ENCODE assay signal across 9 cellular contexts in the genomic region with DNA sequence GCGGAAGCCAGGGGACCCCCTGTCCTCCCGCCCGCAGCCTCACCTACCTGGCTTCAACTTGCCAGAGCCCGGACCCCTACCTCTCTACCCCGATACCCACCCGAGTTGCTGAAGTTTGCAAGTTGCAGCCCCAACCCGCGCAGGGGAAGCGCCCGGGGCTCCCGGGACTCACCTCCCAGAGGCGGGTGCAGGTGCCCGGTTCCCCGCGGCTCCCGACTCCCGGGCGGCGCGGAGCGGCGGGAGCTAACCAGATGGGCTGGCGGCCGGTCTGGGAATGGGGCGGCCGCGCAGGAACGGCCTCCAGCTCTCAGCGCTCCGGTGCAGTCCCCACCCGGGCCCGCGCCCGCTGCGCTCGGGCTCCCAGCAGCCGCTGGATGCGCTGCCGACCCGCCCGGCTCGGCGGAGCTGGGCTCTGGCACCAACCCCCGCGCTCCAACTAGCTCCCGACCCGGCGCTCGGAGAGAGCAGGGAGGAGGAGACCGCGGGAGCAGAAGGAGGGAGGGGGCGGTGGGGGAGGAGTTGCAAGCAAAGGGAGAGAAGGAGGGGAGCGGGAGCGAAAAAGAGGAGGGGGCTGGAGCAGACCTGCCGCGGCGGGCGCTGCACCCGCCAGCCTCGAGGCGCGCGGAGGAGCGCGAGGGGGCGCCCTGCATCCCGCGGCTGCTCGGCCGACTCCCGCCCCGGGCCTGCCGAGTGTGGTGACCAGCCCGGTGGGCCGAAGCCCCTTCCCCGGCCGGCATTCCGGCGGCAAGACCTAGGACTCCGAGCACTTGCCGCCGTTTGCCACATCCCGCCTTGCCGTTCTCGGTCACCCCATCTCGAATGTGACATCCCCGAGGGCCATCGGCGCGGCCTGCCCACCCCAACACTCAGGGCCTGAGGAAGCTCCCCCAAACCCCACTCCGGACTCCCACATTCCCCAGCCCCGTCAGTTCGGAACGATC. TPM values are rescaled to one million over a fixed set of nuclear protein-coding genes. Genes with fewer than 3 reads are reported as not detected.
DNase-seq lines count a peak whose midpoint lies in the region; ATAC-seq and TF ChIP-seq lines count a peak whose summit lies in the region.
"Had no signal": no experiment of that assay in that cellular context is flagged by ENCODE, and none has a peak within 500 bp of the region (broad histone marks: within the 10 kb centered on the region; RNA-seq: fewer than 3 reads in every experiment).

A gene with protein sequence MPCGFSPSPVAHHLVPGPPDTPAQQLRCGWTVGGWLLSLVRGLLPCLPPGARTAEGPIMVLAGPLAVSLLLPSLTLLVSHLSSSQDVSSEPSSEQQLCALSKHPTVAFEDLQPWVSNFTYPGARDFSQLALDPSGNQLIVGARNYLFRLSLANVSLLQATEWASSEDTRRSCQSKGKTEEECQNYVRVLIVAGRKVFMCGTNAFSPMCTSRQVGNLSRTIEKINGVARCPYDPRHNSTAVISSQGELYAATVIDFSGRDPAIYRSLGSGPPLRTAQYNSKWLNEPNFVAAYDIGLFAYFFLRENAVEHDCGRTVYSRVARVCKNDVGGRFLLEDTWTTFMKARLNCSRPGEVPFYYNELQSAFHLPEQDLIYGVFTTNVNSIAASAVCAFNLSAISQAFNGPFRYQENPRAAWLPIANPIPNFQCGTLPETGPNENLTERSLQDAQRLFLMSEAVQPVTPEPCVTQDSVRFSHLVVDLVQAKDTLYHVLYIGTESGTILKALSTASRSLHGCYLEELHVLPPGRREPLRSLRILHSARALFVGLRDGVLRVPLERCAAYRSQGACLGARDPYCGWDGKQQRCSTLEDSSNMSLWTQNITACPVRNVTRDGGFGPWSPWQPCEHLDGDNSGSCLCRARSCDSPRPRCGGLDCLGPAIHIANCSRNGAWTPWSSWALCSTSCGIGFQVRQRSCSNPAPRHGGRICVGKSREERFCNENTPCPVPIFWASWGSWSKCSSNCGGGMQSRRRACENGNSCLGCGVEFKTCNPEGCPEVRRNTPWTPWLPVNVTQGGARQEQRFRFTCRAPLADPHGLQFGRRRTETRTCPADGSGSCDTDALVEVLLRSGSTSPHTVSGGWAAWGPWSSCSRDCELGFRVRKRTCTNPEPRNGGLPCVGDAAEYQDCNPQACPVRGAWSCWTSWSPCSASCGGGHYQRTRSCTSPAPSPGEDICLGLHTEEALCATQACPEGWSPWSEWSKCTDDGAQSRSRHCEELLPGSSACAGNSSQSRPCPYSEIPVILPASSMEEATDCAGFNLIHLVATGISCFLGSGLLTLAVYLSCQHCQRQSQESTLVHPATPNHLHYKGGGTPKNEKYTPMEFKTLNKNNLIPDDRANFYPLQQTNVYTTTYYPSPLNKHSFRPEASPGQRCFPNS (minus strand): TSS at position 472 of the 941 bp plus-strand sequence. CDS start 66,500 bp downstream, outside the sequence.

- no peaks in the 10 kb centered on the region for H3K9me3 ChIP-seq in CD8-positive, alpha-beta memory T cell (ENCODE audit: low read length)
- H3K9me3 ChIP-seq in endocrine pancreas (ENCODE audit: control insufficient read depth, low read length) (no peaks in the 10 kb centered on the region), tibial nerve (no peaks in the 10 kb centered on the region)

- no peak within 1 kb of the TSS for H3K27ac ChIP-seq in CD8-positive, alpha-beta memory T cell (ENCODE audit: low read depth, low read length)
- peak within 1 kb of the TSS in 3 of 4 donors; percentile 7 to 71 (median 34) for H3K27ac ChIP-seq in tibial nerve
- H3K27ac ChIP-seq: SJSA1 had no signal

- DNase-seq in CD8-positive, alpha-beta memory T cell: peak in 1 of 5 donors; percentile 12
- DNase-seq in HK-2 (ENCODE audit: unreplicated experiment) (peak; percentile 52), UCSD-AML1 (lab: John Stamatoyannopoulos, UW; ENCODE audit: unreplicated experiment) (peak; percentile 29), midbrain (lab: John Stamatoyannopoulos, UW) (peak; percentile 35), tibial nerve (ENCODE audit: low spot score in 2 of 2) (no peak), AML-193 (lab: John Stamatoyannopoulos, UW) (no peak)

- no peaks in the 10 kb centered on the region for H3K36me3 ChIP-seq in CD8-positive, alpha-beta memory T cell (ENCODE audit: insufficient read depth, low read length)
- H3K36me3 ChIP-seq in endocrine pancreas (ENCODE audit: control insufficient read depth, insufficient read depth, low read length) (no peaks in the 10 kb centered on the region), tibial nerve (no peaks in the 10 kb centered on the region)
- H3K36me3 ChIP-seq: SJSA1 had no signal

- CTCF ChIA-PET in CD8-positive, alpha-beta memory T cell (lab: Charles Lee): interaction anchor here (0.6 to 2.5 kb wide), 10 partner anchors 9 to 1481 kb away, joined by 3 to 13 read pairs (median 4); a partner anchor contains a TSS

- ATAC-seq in GM21381 (IDR thresholded peaks at IDR 0.05; ENCODE audit: unreplicated experiment): no peak

- TF ChIP-seq CTCF in tibial nerve (IDR thresholded peaks at IDR 0.05): peak in 4 of 5 experiments; percentile 24 to 54 (median 44)

- peak within 1 kb of the TSS; percentile 73 to 87 (median 83) for H3K4me3 Mint-ChIP-seq in CD8-positive, alpha-beta memory T cell

- peaks cover 5% of the 10 kb centered on the region for H3K4me1 ChIP-seq in CD8-positive, alpha-beta memory T cell (ENCODE audit: insufficient read depth, low read length)
- H3K4me1 ChIP-seq in endocrine pancreas (ENCODE audit: control insufficient read depth, insufficient read depth, low read length) (no peaks in the 10 kb centered on the region), tibial nerve (peaks cover 0 to 32% (median 17%) of the 10 kb centered on the region in 4 donors)

- TF ChIP-seq EP300 in tibial nerve (IDR thresholded peaks at IDR 0.05): no peak

- WGBS in tibial nerve, 2 donors: 0 to 2% methylated on average over 38 to 78 of the region's 94 CpGs

- peaks cover 46% of the 10 kb centered on the region for H3K27me3 ChIP-seq in CD8-positive, alpha-beta memory T cell (ENCODE audit: insufficient read depth, low read length, poor library complexity, severe bottlenecking)
- H3K27me3 ChIP-seq in endocrine pancreas (ENCODE audit: control insufficient read depth, insufficient read depth, low read length) (no peaks in the 10 kb centered on the region), tibial nerve (peaks cover 0 to 50% of the 10 kb centered on the region in 2 donors)

- peak within 1 kb of the TSS in 3 of 8 donors; percentile 1 to 24 (median 4) for H3K27ac Mint-ChIP-seq in CD8-positive, alpha-beta memory T cell

- H3K4me1 Mint-ChIP-seq in CD8-positive, alpha-beta memory T cell: peaks cover 13 to 24% (median 15%) of the 10 kb centered on the region in 3 donors

- H3K36me3 Mint-ChIP-seq in CD8-positive, alpha-beta memory T cell: peaks cover 0 to 3% (median 0%) of the 10 kb centered on the region in 3 donors

- TF ChIP-seq POLR2A in tibial nerve (IDR thresholded peaks at IDR 0.05): no peak

- peaks cover 38 to 54% of the 10 kb centered on the region in 2 donors for H3K27me3 Mint-ChIP-seq in CD8-positive, alpha-beta memory T cell

- peak within 1 kb of the TSS; percentile 60 for H3K9ac ChIP-seq in endocrine pancreas (ENCODE audit: control insufficient read depth, insufficient read depth, low read length)

- H3K4me3 ChIP-seq in CD8-positive, alpha-beta memory T cell (ENCODE audit: low read length): peak within 1 kb of the TSS; percentile 47
- peak within 1 kb of the TSS; percentile 57 for H3K4me3 ChIP-seq in endocrine pancreas (ENCODE audit: control insufficient read depth, insufficient read depth, low read length)
- H3K4me3 ChIP-seq in tibial nerve: peak within 1 kb of the TSS; percentile 40 to 59 (median 52)
- H3K4me3 ChIP-seq: SJSA1 had no signal

- H3K9me3 Mint-ChIP-seq in CD8-positive, alpha-beta memory T cell: no peaks in the 10 kb centered on the region

- POLR2A ChIA-PET in CD8-positive, alpha-beta memory T cell (lab: Charles Lee): interaction anchor here (0.7 kb wide), 1 partner anchor 1277 kb away, joined by 3 read pairs; no protein-coding TSS in a partner anchor

RNA-seq across cellular contexts. Expression of the gene that starts here (rescaled TPM):
- not detected for total RNA-seq in CD8-positive, alpha-beta memory T cell
- polyA plus RNA-seq in CD8-positive, alpha-beta memory T cell: not detected
- total RNA-seq in tibial nerve: 10 to 100 TPM in 2 of 4 donors, 1 to 10 TPM in 2; 6.7 to 19.7 (median 13.1) TPM
- total RNA-seq: SJSA1 had no signal

Comparison
In these comparisons a context has a peak if more than half of its experiments do, and no peak if none do; other contexts are left out.
1. RNA of the gene that starts here (total RNA-seq): 6.7 to 19.7 TPM in tibial nerve; not detected in CD8-positive, alpha-beta memory T cell; every median in the first group is over 4 times any median in the second.
2. DNase-seq: peak in HK-2 (single experiment), UCSD-AML1 (single experiment) and midbrain (single experiment); none in tibial nerve (0 of 2) and AML-193 (0 of 2).
3. Peak in every context shown above with its lines, with median percentiles within 50 percentile points of each other: H3K4me3 ChIP-seq.